18 cellular contexts compared by ENCODE assay signal in the genomic region with DNA sequence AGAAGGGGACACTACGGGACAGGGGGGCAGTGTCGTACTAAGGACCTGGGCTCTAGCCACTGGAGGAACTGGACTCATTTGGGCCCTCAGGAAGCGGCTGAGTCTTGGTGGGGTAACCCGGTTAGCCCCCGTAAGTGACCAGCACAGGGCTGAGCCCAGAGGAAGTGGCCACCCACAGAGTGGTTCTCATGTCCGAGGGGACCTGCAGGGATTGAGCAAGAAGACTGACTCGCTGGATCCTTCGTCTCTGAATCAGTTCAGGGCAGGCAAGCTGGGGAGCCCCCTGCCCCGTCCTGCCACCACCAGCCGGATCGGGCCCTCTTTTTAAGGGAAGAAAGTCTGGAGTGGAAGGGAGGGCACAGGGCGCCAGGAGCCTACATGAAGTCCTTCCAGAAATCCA. TPM values are rescaled to one million over a fixed set of nuclear protein-coding genes. Genes with fewer than 3 reads are reported as not detected.
DNase-seq lines count a peak whose midpoint lies in the region; ATAC-seq and TF ChIP-seq lines count a peak whose summit lies in the region.
"Had no signal": no experiment of that assay in that cellular context is flagged by ENCODE, and none has a peak within 500 bp of the region (broad histone marks: within the 10 kb centered on the region; RNA-seq: fewer than 3 reads in every experiment).

No MANE protein-coding gene starts in this region.

- no peak overlapping the region for H3K27ac Mint-ChIP-seq in neural progenitor cell
- H3K27ac Mint-ChIP-seq in activated CD4-positive, alpha-beta T cell treated with anti-CD3 and anti-CD28 coated beads for 36 hours, result no peak overlapping the region
- H3K27ac Mint-ChIP-seq: activated naive CD8-positive, alpha-beta T cell; CD8-positive, alpha-beta memory T cell; stimulated activated naive B cell treated with anti-CD40 and anti-IgM and Interleukin-4, amounts not matched to agents 10 μg/mL and 1 μg/mL and 100 μg/mL, for 72 hours had no signal

- H3K4me2 ChIP-seq in SK-N-SH, result peak overlapping the region; percentile 37; the same call in 1 of the 2 replicates
- H3K4me2 ChIP-seq in neural progenitor cell, result no peak overlapping the region

- no peaks in the 10 kb centered on the region for H3K9me2 ChIP-seq in SK-N-SH

- no peak for TF ChIP-seq CTCF in SK-N-SH (IDR thresholded peaks at IDR 0.05)
- no peak for TF ChIP-seq CTCF in esophagus squamous epithelium (IDR thresholded peaks at IDR 0.05)
- no peak for TF ChIP-seq CTCF in neural progenitor cell (IDR thresholded peaks at IDR 0.05)
- TF ChIP-seq CTCF in vagina (IDR thresholded peaks at IDR 0.05), result no peak

- H3K79me2 ChIP-seq in SK-N-SH (ENCODE audit: insufficient read depth) (no peaks in the 10 kb centered on the region), neural progenitor cell (ENCODE audit: low read depth) (no peaks in the 10 kb centered on the region)

- TF ChIP-seq EP300 in SK-N-SH (IDR thresholded peaks at IDR 0.05; ENCODE audit: borderline replicate concordance in 1 of 2, low read depth in 1 of 2, low read length in 1 of 2), result no peak

- no peak for TF ChIP-seq POLR2A in esophagus squamous epithelium (IDR thresholded peaks at IDR 0.05)
- TF ChIP-seq POLR2A in vagina (IDR thresholded peaks at IDR 0.05), result no peak

- no peak overlapping the region for H3K4me3 ChIP-seq in SK-N-SH (ENCODE audit: low read depth in 2 of 2, low read length in 1 of 2)
- peak overlapping the region in 1 of 4 donors; percentile 57 for H3K4me3 ChIP-seq in esophagus squamous epithelium
- no peak overlapping the region for H3K4me3 ChIP-seq in neural progenitor cell
- H3K4me3 ChIP-seq in vagina, result peak overlapping the region in 1 of 2 donors; percentile 43

- H3K27ac ChIP-seq in SK-N-SH (ENCODE audit: low read depth in 2 of 2, low read length in 1 of 2), result no peak overlapping the region; a peak in 1 of 4 replicates
- H3K27ac ChIP-seq in esophagus squamous epithelium, result peak overlapping the region in 3 of 4 donors; percentile 38 to 64 (median 52)
- H3K27ac ChIP-seq in neural progenitor cell, result no peak overlapping the region
- H3K27ac ChIP-seq in vagina, result peak overlapping the region; percentile 72
- H3K27ac ChIP-seq: 22Rv1 had no signal

- 46% methylated on average over 5 of the region's 12 CpGs for WGBS in SK-N-SH (ENCODE audit: low lambda C conversion rate)
- WGBS in esophagus squamous epithelium, 2 donors, result 73 to 80% methylated on average over 6 of the region's 12 CpGs

- DNase-seq in SK-N-SH (no peak), esophagus squamous epithelium (lab: John Stamatoyannopoulos, UW) (no peak), neural progenitor cell (ENCODE audit: low spot score) (no peak), vagina (ENCODE audit: extremely low spot score in 2 of 2) (no peak)
- DNase-seq in activated CD4-positive, alpha-beta T cell treated with anti-CD3 and anti-CD28 coated beads for 36 hours, result no peak
- DNase-seq: activated CD4-positive, alpha-beta T cell treated with anti-CD3 and anti-CD28 coated beads for 1 hour; CD8-positive, alpha-beta memory T cell; erythroblast; mammary epithelial cell; NCI-H1048; stimulated activated naive B cell treated with anti-CD40 and anti-IgM and Interleukin-4, amounts not matched to agents 10 μg/mL and 1 μg/mL and 100 μg/mL, for 72 hours; T-helper 2 cell had no signal

- H4K20me1 ChIP-seq in SK-N-SH (ENCODE audit: insufficient read depth), result no peaks in the 10 kb centered on the region
- H4K20me1 ChIP-seq in neural progenitor cell (ENCODE audit: low read depth), result no peaks in the 10 kb centered on the region

- ATAC-seq in SK-N-SH treated with all-trans-retinoic acid at 6 μM for 48 hours (no peak), HG02623 (IDR thresholded peaks at IDR 0.05; ENCODE audit: unreplicated experiment) (no peak), HG03469 (IDR thresholded peaks at IDR 0.05; ENCODE audit: unreplicated experiment) (no peak)
- ATAC-seq in activated CD4-positive, alpha-beta T cell treated with anti-CD3 and anti-CD28 coated beads for 36 hours, result no peak
- ATAC-seq: stimulated activated naive B cell treated with anti-CD40 and anti-IgM and Interleukin-4, amounts not matched to agents 10 μg/mL and 1 μg/mL and 100 μg/mL, for 72 hours had no signal

- H3K9me3 ChIP-seq in SK-N-SH, result no peaks in the 10 kb centered on the region
- no peaks in the 10 kb centered on the region for H3K9me3 ChIP-seq in esophagus squamous epithelium
- H3K9me3 ChIP-seq in neural progenitor cell (ENCODE audit: low read depth), result no peaks in the 10 kb centered on the region
- no peaks in the 10 kb centered on the region for H3K9me3 ChIP-seq in vagina

- no peaks in the 10 kb centered on the region for H3K36me3 Mint-ChIP-seq in neural progenitor cell
- no peaks in the 10 kb centered on the region for H3K36me3 Mint-ChIP-seq in activated CD4-positive, alpha-beta T cell treated with anti-CD3 and anti-CD28 coated beads for 36 hours (ENCODE audit: low read depth)
- H3K36me3 Mint-ChIP-seq: activated naive CD8-positive, alpha-beta T cell; CD8-positive, alpha-beta memory T cell; stimulated activated naive B cell treated with anti-CD40 and anti-IgM and Interleukin-4, amounts not matched to agents 10 μg/mL and 1 μg/mL and 100 μg/mL, for 72 hours had no signal

- intact Hi-C loops in esophagus squamous epithelium (cut with DNase I), result no loop called here
- intact Hi-C loops in vagina (cut with DNase I), result loop anchor here (2.0 kb wide), 1 partner anchor 23 kb away; the partner anchor contains the start of gene HAUS7
- intact Hi-C loops in activated CD4-positive, alpha-beta T cell treated with anti-CD3 and anti-CD28 coated beads for 36 hours (cut with DNase I, micrococcal nuclease), result no loop called here

- CTCF ChIA-PET in SK-N-SH (lab: Yijun Ruan, JAX), result interaction anchor here (0.9 to 7.0 kb wide), 5 partner anchors 13 to 40 kb away, joined by 3 to 70 read pairs (median 3); partner anchors contain the start of gene HAUS7
- CTCF ChIA-PET in activated CD4-positive, alpha-beta T cell treated with anti-CD3 and anti-CD28 coated beads for 36 hours (lab: Charles Lee), result no interaction called here

- peaks cover 8 to 48% of the 10 kb centered on the region in 2 experiments; a peak in 1 of 4 replicates for H3K4me1 ChIP-seq in SK-N-SH (ENCODE audit: control insufficient read depth in 1 of 2, insufficient read depth in 2 of 2, low read depth in 1 of 2, low read length in 1 of 2)
- H3K4me1 ChIP-seq in esophagus squamous epithelium, result peaks cover 0 to 45% (median 3%) of the 10 kb centered on the region in 3 donors
- peaks cover 7% of the 10 kb centered on the region for H3K4me1 ChIP-seq in neural progenitor cell
- peaks cover 40% of the 10 kb centered on the region for H3K4me1 ChIP-seq in vagina

- H3K4me1 Mint-ChIP-seq in neural progenitor cell, result peaks cover 16% of the 10 kb centered on the region
- no peaks in the 10 kb centered on the region for H3K4me1 Mint-ChIP-seq in activated CD4-positive, alpha-beta T cell treated with anti-CD3 and anti-CD28 coated beads for 36 hours

- peaks cover 5% of the 10 kb centered on the region for H3K9me3 Mint-ChIP-seq in neural progenitor cell
- no peaks in the 10 kb centered on the region for H3K9me3 Mint-ChIP-seq in activated CD4-positive, alpha-beta T cell treated with anti-CD3 and anti-CD28 coated beads for 36 hours (ENCODE audit: low read depth)
- H3K9me3 Mint-ChIP-seq: CD8-positive, alpha-beta memory T cell; neural crest cell; stimulated activated naive B cell treated with anti-CD40 and anti-IgM and Interleukin-4, amounts not matched to agents 10 μg/mL and 1 μg/mL and 100 μg/mL, for 72 hours had no signal

- peaks cover 11% of the 10 kb centered on the region for H3K27me3 Mint-ChIP-seq in neural progenitor cell (ENCODE audit: insufficient read depth, low read depth)
- no peaks in the 10 kb centered on the region for H3K27me3 Mint-ChIP-seq in activated CD4-positive, alpha-beta T cell treated with anti-CD3 and anti-CD28 coated beads for 36 hours
- H3K27me3 Mint-ChIP-seq: activated naive CD8-positive, alpha-beta T cell had no signal

- peak overlapping the region; percentile 35 for H3K4me3 Mint-ChIP-seq in neural progenitor cell
- no peak overlapping the region for H3K4me3 Mint-ChIP-seq in activated CD4-positive, alpha-beta T cell treated with anti-CD3 and anti-CD28 coated beads for 36 hours
- H3K4me3 Mint-ChIP-seq: activated naive CD8-positive, alpha-beta T cell; CD8-positive, alpha-beta memory T cell; stimulated activated naive B cell treated with anti-CD40 and anti-IgM and Interleukin-4, amounts not matched to agents 10 μg/mL and 1 μg/mL and 100 μg/mL, for 72 hours had no signal

- H3F3A ChIP-seq in SK-N-SH (replicated peaks; ENCODE audit: insufficient read depth) (peaks cover 5% of the 10 kb centered on the region), neural progenitor cell (ENCODE audit: low read depth) (no peaks in the 10 kb centered on the region)

- H3K27me3 ChIP-seq in SK-N-SH (ENCODE audit: insufficient read depth) (no peaks in the 10 kb centered on the region), esophagus squamous epithelium (peaks cover 0 to 13% (median 0%) of the 10 kb centered on the region in 4 donors), neural progenitor cell (no peaks in the 10 kb centered on the region), vagina (no peaks in the 10 kb centered on the region)

- H3K36me3 ChIP-seq in SK-N-SH (replicated peaks in 1 of 2; ENCODE audit: control insufficient read depth in 1 of 2, insufficient read depth in 2 of 2, low read length in 1 of 2) (no peaks in the 10 kb centered on the region), esophagus squamous epithelium (no peaks in the 10 kb centered on the region), neural progenitor cell (no peaks in the 10 kb centered on the region), vagina (no peaks in the 10 kb centered on the region)

- H2AFZ ChIP-seq in SK-N-SH (ENCODE audit: low read depth) (no peak overlapping the region; the same call in 1 of the 2 replicates), neural progenitor cell (replicated peaks) (no peak overlapping the region)

- POLR2A ChIA-PET in SK-N-SH (lab: Yijun Ruan, JAX), result no interaction called here
- POLR2A ChIA-PET in activated CD4-positive, alpha-beta T cell treated with anti-CD3 and anti-CD28 coated beads for 36 hours (lab: Charles Lee), result no interaction called here

- no peak for TF ChIP-seq RAD21 in SK-N-SH (IDR thresholded peaks at IDR 0.05; ENCODE audit: low read length)

- no peak overlapping the region; the same call in 1 of the 2 replicates for H3K9ac ChIP-seq in SK-N-SH
- no peak overlapping the region for H3K9ac ChIP-seq in neural progenitor cell

RNA-seq across cellular contexts. Expression of gene BGN, which starts 0.7 kb away (rescaled TPM):
- 15.2 and 28.9 TPM in 2 replicates for polyA plus RNA-seq in SK-N-SH (2012; rRNA removed)
- 15.1 and 23.4 TPM in 2 replicates for polyA plus RNA-seq in SK-N-SH (2012; cell fraction: cytosol; rRNA removed)
- 14.3 and 14.9 TPM in 2 replicates for polyA plus RNA-seq in SK-N-SH (2012; cell fraction: nucleus; rRNA removed)
- total RNA-seq in esophagus squamous epithelium, result 10 to 100 TPM in 3 of 4 donors, 1 to 10 TPM in 1; 6.7 to 26.7 (median 15.7) TPM
- 0.37 TPM in 1 of 2 replicates, not detected in the other for total RNA-seq in neural progenitor cell (ENCODE audit: low replicate concordance)
- total RNA-seq in vagina, result 106 TPM
- not detected for total RNA-seq in activated CD4-positive, alpha-beta T cell treated with anti-CD3 and anti-CD28 coated beads for 36 hours
- total RNA-seq: CD8-positive, alpha-beta memory T cell had no signal
- polyA plus RNA-seq: CD8-positive, alpha-beta memory T cell had no signal

RNA-seq across cellular contexts. Expression of gene ATP2B3, which starts 23.4 kb away (rescaled TPM):
- polyA plus RNA-seq in SK-N-SH (2012; rRNA removed), result 0.16 and 0.18 TPM in 2 replicates
- polyA plus RNA-seq in SK-N-SH (2012; cell fraction: cytosol; rRNA removed), result 0.06 and 0.41 TPM in 2 replicates
- 0.38 and 0.42 TPM in 2 replicates for polyA plus RNA-seq in SK-N-SH (2012; cell fraction: nucleus; rRNA removed)
- total RNA-seq in esophagus squamous epithelium (not detected), neural progenitor cell (ENCODE audit: low replicate concordance) (0.59 TPM in 1 of 2 replicates, not detected in the other), vagina (0.25 TPM)
- total RNA-seq in activated CD4-positive, alpha-beta T cell treated with anti-CD3 and anti-CD28 coated beads for 36 hours, result not detected
- total RNA-seq: CD8-positive, alpha-beta memory T cell; mammary epithelial cell had no signal
- polyA plus RNA-seq: CD8-positive, alpha-beta memory T cell; mammary epithelial cell had no signal

RNA-seq across cellular contexts. Expression of gene HAUS7, which starts 23.7 kb away (rescaled TPM):
- polyA plus RNA-seq in SK-N-SH (2012; rRNA removed), result 27.1 and 39.7 TPM in 2 replicates
- polyA plus RNA-seq in SK-N-SH (2012; cell fraction: cytosol; rRNA removed), result 14.1 and 18.8 TPM in 2 replicates
- polyA plus RNA-seq in SK-N-SH (2012; cell fraction: nucleus; rRNA removed), result 110 and 150 TPM in 2 replicates
- 10 to 100 TPM in 3 of 4 donors, 1 to 10 TPM in 1; 8.8 to 21.0 (median 12.1) TPM for total RNA-seq in esophagus squamous epithelium
- total RNA-seq in neural progenitor cell (ENCODE audit: low replicate concordance), result 13.1 and 25.9 TPM in 2 replicates
- total RNA-seq in vagina, result 17.7 TPM
- 10 to 100 TPM; 41.9 to 70.0 TPM for total RNA-seq in activated CD4-positive, alpha-beta T cell treated with anti-CD3 and anti-CD28 coated beads for 36 hours

RNA-seq across cellular contexts. Expression of gene TREX2, which starts 48.2 kb away (rescaled TPM):
- 0.76 and 0.78 TPM in 2 replicates for polyA plus RNA-seq in SK-N-SH (2012; rRNA removed)
- polyA plus RNA-seq in SK-N-SH (2012; cell fraction: cytosol; rRNA removed), result 0.08 and 0.20 TPM in 2 replicates
- 4.0 and 6.6 TPM in 2 replicates for polyA plus RNA-seq in SK-N-SH (2012; cell fraction: nucleus; rRNA removed)
- total RNA-seq in esophagus squamous epithelium, result 1 to 10 TPM; 1.4 to 6.6 (median 4.3) TPM
- 0.96 TPM in 1 of 2 replicates, not detected in the other for total RNA-seq in neural progenitor cell (ENCODE audit: low replicate concordance)
- total RNA-seq in vagina, result 9.6 TPM
- total RNA-seq in activated CD4-positive, alpha-beta T cell treated with anti-CD3 and anti-CD28 coated beads for 36 hours, result 1 to 10 TPM in 1 of 2 experiments, under 1 TPM in 1; 0.91 to 1.1 TPM

Comparison
In these comparisons a context has a peak if more than half of its experiments do, and no peak if none do; other contexts are left out.
1. H3K27ac ChIP-seq: peak in esophagus squamous epithelium (3 of 4) and vagina (single experiment); none in SK-N-SH (0 of 2) and neural progenitor cell (single experiment).